ENCODE assay signal across 12 cellular contexts in genomic region chr10:66586073-66586472, GRCh38.
A peak's percentile ranks its signal among the peaks of the same experiment; 100 is the strongest.
DNase-seq lines count a peak whose midpoint lies in the region; ATAC-seq and TF ChIP-seq lines count a peak whose summit lies in the region.
"Had no signal": no experiment of that assay in that cellular context is flagged by ENCODE, and none has a peak within 500 bp of the region (broad histone marks: within the 10 kb centered on the region; RNA-seq: fewer than 3 reads in every experiment).

No MANE protein-coding gene starts in this region.

- H3K36me3 Mint-ChIP-seq in endothelial cell (ENCODE audit: low read depth, unreplicated experiment) = no peaks in the 10 kb centered on the region
- H3K36me3 Mint-ChIP-seq: natural killer cell treated with Interleukin-12 subunit alpha and Interleukin-12 subunit beta and Interleukin-15 and Interleukin-18, amount 100 ng/mL, for 72 hours had no signal

- no peaks in the 10 kb centered on the region for H3K9me2 ChIP-seq in OCI-LY1 (ENCODE audit: low read depth, low read length)

- peak; percentile 48 for ATAC-seq in GM18867 (IDR thresholded peaks at IDR 0.05; ENCODE audit: unreplicated experiment)
- no peak for ATAC-seq in GM21390 (IDR thresholded peaks at IDR 0.05; ENCODE audit: unreplicated experiment)
- ATAC-seq: natural killer cell treated with Interleukin-12 subunit alpha and Interleukin-12 subunit beta and Interleukin-15 and Interleukin-18, amount 100 ng/mL, for 72 hours had no signal

- no peak overlapping the region for H3K4me2 ChIP-seq in OCI-LY1 (ENCODE audit: low read length)
- no peak overlapping the region for H3K4me2 ChIP-seq in osteoblast (ENCODE audit: insufficient read depth, low read length)

- H3K4me1 ChIP-seq in OCI-LY1 (ENCODE audit: insufficient read depth, low read length, severe bottlenecking) (no peaks in the 10 kb centered on the region), osteoblast (ENCODE audit: insufficient read depth, low read length) (no peaks in the 10 kb centered on the region)
- H3K4me1 ChIP-seq: ascending aorta had no signal

- H2AFZ ChIP-seq in OCI-LY1 (ENCODE audit: low read length) (no peak overlapping the region), osteoblast (ENCODE audit: low read length) (no peak overlapping the region)

- DNase-seq in endothelial cell (ENCODE audit: low spot score) = peak; percentile 6
- DNase-seq in retinal pigment epithelial cell (ENCODE audit: low read depth) = peak; percentile 25
- DNase-seq in osteoblast (ENCODE audit: insufficient read length, low spot score, missing footprints) = no peak
- DNase-seq in activated CD4-positive, CD25-positive, alpha-beta regulatory T cell (lab: John Stamatoyannopoulos, UW) = no peak
- DNase-seq in NCI-H1417 treated with DMSO at 0.1 percent for 48 hours (lab: John Stamatoyannopoulos, UW) = no peak
- DNase-seq: activated CD8-positive, alpha-beta memory T cell treated with anti-CD3 and anti-CD28 coated beads, Interleukin-2, amount 50 U/mL, for 4 hours; NCI-H1694 treated with DMSO at 0.1 percent for 48 hours had no signal

- H3K27me3 Mint-ChIP-seq in endothelial cell (ENCODE audit: unreplicated experiment) = no peaks in the 10 kb centered on the region
- H3K27me3 Mint-ChIP-seq: natural killer cell treated with Interleukin-12 subunit alpha and Interleukin-12 subunit beta and Interleukin-15 and Interleukin-18, amount 100 ng/mL, for 72 hours had no signal

- H3K9me3 ChIP-seq in OCI-LY1 (ENCODE audit: low read length) (no peaks in the 10 kb centered on the region), osteoblast (ENCODE audit: low read depth, low read length) (no peaks in the 10 kb centered on the region)

- no peaks in the 10 kb centered on the region for H3F3A ChIP-seq in OCI-LY1 (ENCODE audit: insufficient read depth, low read length)

- H3K27me3 ChIP-seq in OCI-LY1 (ENCODE audit: insufficient read depth, low read length) (no peaks in the 10 kb centered on the region), osteoblast (ENCODE audit: insufficient read depth, low read length) (no peaks in the 10 kb centered on the region)
- H3K27me3 ChIP-seq: ascending aorta had no signal

- H3K79me2 ChIP-seq in OCI-LY1 (ENCODE audit: insufficient read depth, low read length) = no peaks in the 10 kb centered on the region
- H3K79me2 ChIP-seq in osteoblast (ENCODE audit: insufficient read depth, low read length) = no peaks in the 10 kb centered on the region

- H3K36me3 ChIP-seq in OCI-LY1 (ENCODE audit: insufficient read depth, low read length) = no peaks in the 10 kb centered on the region
- no peaks in the 10 kb centered on the region for H3K36me3 ChIP-seq in osteoblast (ENCODE audit: insufficient read depth, low read length)
- H3K36me3 ChIP-seq: ascending aorta had no signal

- H4K20me1 ChIP-seq in OCI-LY1 (ENCODE audit: insufficient read depth, low read length) = no peaks in the 10 kb centered on the region
- H4K20me1 ChIP-seq in osteoblast (ENCODE audit: insufficient read depth, low read length) = no peaks in the 10 kb centered on the region

- H3K4me3 Mint-ChIP-seq in endothelial cell (ENCODE audit: unreplicated experiment) = no peak overlapping the region
- H3K4me3 Mint-ChIP-seq: natural killer cell treated with Interleukin-12 subunit alpha and Interleukin-12 subunit beta and Interleukin-15 and Interleukin-18, amount 100 ng/mL, for 72 hours had no signal

- no peak overlapping the region for H3K27ac Mint-ChIP-seq in endothelial cell (ENCODE audit: unreplicated experiment)
- H3K27ac Mint-ChIP-seq: natural killer cell treated with Interleukin-12 subunit alpha and Interleukin-12 subunit beta and Interleukin-15 and Interleukin-18, amount 100 ng/mL, for 72 hours had no signal

- TF ChIP-seq CTCF in OCI-LY1 (IDR thresholded peaks at IDR 0.05; ENCODE audit: low read length) = peak; percentile 46
- peak; percentile 21 for TF ChIP-seq CTCF in endothelial cell (IDR thresholded peaks at IDR 0.05; ENCODE audit: unreplicated experiment)
- TF ChIP-seq CTCF in retinal pigment epithelial cell (conservative IDR thresholded peaks at IDR 0.05; ENCODE audit: low read depth, low read length) = peak; percentile 62
- no peak for TF ChIP-seq CTCF in osteoblast (IDR thresholded peaks at IDR 0.05; ENCODE audit: extremely low read depth, low read depth, low read length)

- no peaks in the 10 kb centered on the region for H3K4me1 Mint-ChIP-seq in endothelial cell (ENCODE audit: unreplicated experiment)

- H3K4me3 ChIP-seq in OCI-LY1 (ENCODE audit: low read depth, low read length, poor library complexity, severe bottlenecking) = no peak overlapping the region
- no peak overlapping the region for H3K4me3 ChIP-seq in retinal pigment epithelial cell (ENCODE audit: low read length)
- no peak overlapping the region for H3K4me3 ChIP-seq in osteoblast (ENCODE audit: insufficient read depth, low read length)
- H3K4me3 ChIP-seq: ascending aorta had no signal

- H3K27ac ChIP-seq in OCI-LY1 (ENCODE audit: low read depth, low read length, poor library complexity, severe bottlenecking) (no peak overlapping the region), osteoblast (ENCODE audit: low read depth, low read length) (no peak overlapping the region)
- H3K27ac ChIP-seq: ascending aorta had no signal

- H3K9me3 Mint-ChIP-seq in endothelial cell (ENCODE audit: unreplicated experiment) = no peaks in the 10 kb centered on the region

- H3K9ac ChIP-seq in OCI-LY1 (ENCODE audit: low read length) = no peak overlapping the region

Comparison
In these comparisons a context has a peak if more than half of its experiments do, and no peak if none do; other contexts are left out.
1. DNase-seq: peak in endothelial cell (single experiment) and retinal pigment epithelial cell (single experiment); none in osteoblast (single experiment), activated CD4-positive, CD25-positive, alpha-beta regulatory T cell (0 of 4) and NCI-H1417 treated with DMSO at 0.1 percent for 48 hours (single experiment).